Comparison of ENCODE assay signal across 15 cellular contexts in genomic region chr15:37015476-37015875, GRCh38.
DNase-seq lines count a peak whose midpoint lies in the region; ATAC-seq and TF ChIP-seq lines count a peak whose summit lies in the region.
"Had no signal": no experiment of that assay in that cellular context is flagged by ENCODE, and none has a peak within 500 bp of the region (broad histone marks: within the 10 kb centered on the region; RNA-seq: fewer than 3 reads in every experiment).

No MANE protein-coding gene starts in this region.

- no peak for TF ChIP-seq CTCF in coronary artery (IDR thresholded peaks at IDR 0.05)

- intact Hi-C loops in Right ventricle myocardium inferior (cut with DNase I), result loop anchor here (5.0 kb wide), 2 partner anchors 42 to 82 kb away; no protein-coding TSS in a partner anchor
- intact Hi-C loops in cardiac septum (cut with DNase I), result loop anchor here (5.0 kb wide), 1 partner anchor 82 kb away; no protein-coding TSS in a partner anchor
- intact Hi-C loops in left colon (cut with DNase I, micrococcal nuclease), result no loop called here

- H3K4me3 Mint-ChIP-seq in activated CD8-positive, alpha-beta memory T cell treated with anti-CD3 and anti-CD28 coated beads, Interleukin-2, amount 10 ng/mL, durations not matched to agents 7 days and 5 days, result no peak overlapping the region
- H3K4me3 Mint-ChIP-seq: naive thymus-derived CD4-positive, alpha-beta T cell had no signal

- no peak for DNase-seq in Right ventricle myocardium inferior (ENCODE audit: missing footprints)
- no peak for DNase-seq in cardiac septum (ENCODE audit: low spot score)
- DNase-seq in coronary artery (ENCODE audit: low spot score), result no peak
- DNase-seq in left kidney (ENCODE audit: low read depth, low spot score), result peak; percentile 38
- no peak for DNase-seq in HCEC 1CT
- no peak for DNase-seq in activated CD8-positive, alpha-beta memory T cell treated with anti-CD3 and anti-CD28 coated beads, Interleukin-2, amount 10 ng/mL, durations not matched to agents 7 days and 5 days
- no peak for DNase-seq in left colon
- DNase-seq: activated gamma-delta T cell; colonic mucosa; KBM-7; naive thymus-derived CD4-positive, alpha-beta T cell; SJCRH30 had no signal

- no peaks in the 10 kb centered on the region for H3K27me3 Mint-ChIP-seq in activated CD8-positive, alpha-beta memory T cell treated with anti-CD3 and anti-CD28 coated beads, Interleukin-2, amount 10 ng/mL, durations not matched to agents 7 days and 5 days

- H3K4me3 ChIP-seq in coronary artery, result peak overlapping the region; percentile 19
- H3K4me3 ChIP-seq: A549, colonic mucosa, SJCRH30 had no signal

- no peak overlapping the region for H3K27ac Mint-ChIP-seq in activated CD8-positive, alpha-beta memory T cell treated with anti-CD3 and anti-CD28 coated beads, Interleukin-2, amount 10 ng/mL, durations not matched to agents 7 days and 5 days
- H3K27ac Mint-ChIP-seq: naive thymus-derived CD4-positive, alpha-beta T cell had no signal

- CTCF ChIA-PET in activated CD8-positive, alpha-beta memory T cell treated with anti-CD3 and anti-CD28 coated beads, Interleukin-2, amount 10 ng/mL, durations not matched to agents 7 days and 5 days (lab: Charles Lee), result no interaction called here

- peak overlapping the region; percentile 60 to 77 for H3K27ac ChIP-seq in coronary artery
- H3K27ac ChIP-seq: A549, colonic mucosa, SJCRH30 had no signal

- no peaks in the 10 kb centered on the region for H3K9me3 Mint-ChIP-seq in activated CD8-positive, alpha-beta memory T cell treated with anti-CD3 and anti-CD28 coated beads, Interleukin-2, amount 10 ng/mL, durations not matched to agents 7 days and 5 days (ENCODE audit: low read depth)

- no peaks in the 10 kb centered on the region for H3K4me1 Mint-ChIP-seq in activated CD8-positive, alpha-beta memory T cell treated with anti-CD3 and anti-CD28 coated beads, Interleukin-2, amount 10 ng/mL, durations not matched to agents 7 days and 5 days
- H3K4me1 Mint-ChIP-seq: naive thymus-derived CD4-positive, alpha-beta T cell had no signal

- ATAC-seq in Right ventricle myocardium inferior, result peak; percentile 39
- ATAC-seq in HG03139 (IDR thresholded peaks at IDR 0.05; ENCODE audit: unreplicated experiment), result no peak
- no peak for ATAC-seq in activated CD8-positive, alpha-beta memory T cell treated with anti-CD3 and anti-CD28 coated beads, Interleukin-2, amount 10 ng/mL, durations not matched to agents 7 days and 5 days
- no peak for ATAC-seq in left colon
- ATAC-seq: A549; activated CD4-positive, CD25-positive, alpha-beta regulatory T cell treated with anti-CD3 and anti-CD28 coated beads, Interleukin-2, amount 50 U/mL, for 24 hours; naive thymus-derived CD4-positive, alpha-beta T cell had no signal

- no peaks in the 10 kb centered on the region for H3K36me3 Mint-ChIP-seq in activated CD8-positive, alpha-beta memory T cell treated with anti-CD3 and anti-CD28 coated beads, Interleukin-2, amount 10 ng/mL, durations not matched to agents 7 days and 5 days
- H3K36me3 Mint-ChIP-seq: naive thymus-derived CD4-positive, alpha-beta T cell had no signal

Comparison
In these comparisons a context has a peak if more than half of its experiments do, and no peak if none do; other contexts are left out.
1. intact Hi-C loops: an anchor here in Right ventricle myocardium inferior (5.0 kb wide) and cardiac septum (5.0 kb wide); none called in left colon.